ENCODE assay signal across 1 cellular context in genomic region chr16:85698459-85699223, GRCh38.
TF ChIP-seq lines count a peak whose summit lies in the region.

No MANE protein-coding gene starts in this region.

TF ChIP-seq in HepG2, 621 proteins besides CTCF, POLR2A, EP300 and RAD21:
- TF ChIP-seq SP1 (IDR thresholded peaks at IDR 0.05) (no peak), SP1 (CRISPR knock-in tag; IDR thresholded peaks at IDR 0.05) (no peak), MBD4 (IDR thresholded peaks at IDR 0.05; ENCODE audit: borderline replicate concordance, low read length) (no peak), PHF21A (CRISPR knock-in tag; IDR thresholded peaks at IDR 0.05) (no peak), RXRB (CRISPR knock-in tag; IDR thresholded peaks at IDR 0.05; ENCODE audit: borderline replicate concordance) (no peak), MTA1 (CRISPR knock-in tag; IDR thresholded peaks at IDR 0.05; ENCODE audit: borderline replicate concordance) (0 out of 2 replicates have a peak, but pooled peaks have one; percentile 21), EHMT2 (IDR thresholded peaks at IDR 0.05; ENCODE audit: borderline replicate concordance, low read depth, low read length) (no peak), FOXO1 (CRISPR knock-in tag; IDR thresholded peaks at IDR 0.05) (no peak), ZNF318 (CRISPR knock-in tag; IDR thresholded peaks at IDR 0.05) (no peak), HOXA9 (CRISPR knock-in tag; IDR thresholded peaks at IDR 0.05; ENCODE audit: borderline replicate concordance) (no peak), ZNF629 (CRISPR knock-in tag; conservative IDR thresholded peaks at IDR 0.05) (peak; percentile 64; the same call in 1 of the 2 replicates), CREB3 (CRISPR knock-in tag; IDR thresholded peaks at IDR 0.05) (no peak), TEAD2 (CRISPR knock-in tag; IDR thresholded peaks at IDR 0.05) (no peak), ZMYM3 (CRISPR knock-in tag; IDR thresholded peaks at IDR 0.05) (peak; percentile 39; the same call in 1 of the 2 replicates), JUND (CRISPR knock-in tag; IDR thresholded peaks at IDR 0.05) (no peak), ZNF619 (CRISPR knock-in tag; IDR thresholded peaks at IDR 0.05) (no peak), PTBP1 (IDR thresholded peaks at IDR 0.05; ENCODE audit: low read depth, low read length, poor library complexity, severe bottlenecking) (no peak), ZNF747 (CRISPR knock-in tag; IDR thresholded peaks at IDR 0.05; ENCODE audit: borderline replicate concordance) (no peak), ZNF780A (CRISPR knock-in tag; IDR thresholded peaks at IDR 0.05) (no peak), ZNF768 (CRISPR knock-in tag; IDR thresholded peaks at IDR 0.05) (peak; percentile 95), EEA1 (CRISPR knock-in tag; IDR thresholded peaks at IDR 0.05; ENCODE audit: borderline replicate concordance) (no peak), PRMT3 (CRISPR knock-in tag; IDR thresholded peaks at IDR 0.05; ENCODE audit: borderline replicate concordance, low read depth) (no peak)
- TF ChIP-seq, protein P1, sequence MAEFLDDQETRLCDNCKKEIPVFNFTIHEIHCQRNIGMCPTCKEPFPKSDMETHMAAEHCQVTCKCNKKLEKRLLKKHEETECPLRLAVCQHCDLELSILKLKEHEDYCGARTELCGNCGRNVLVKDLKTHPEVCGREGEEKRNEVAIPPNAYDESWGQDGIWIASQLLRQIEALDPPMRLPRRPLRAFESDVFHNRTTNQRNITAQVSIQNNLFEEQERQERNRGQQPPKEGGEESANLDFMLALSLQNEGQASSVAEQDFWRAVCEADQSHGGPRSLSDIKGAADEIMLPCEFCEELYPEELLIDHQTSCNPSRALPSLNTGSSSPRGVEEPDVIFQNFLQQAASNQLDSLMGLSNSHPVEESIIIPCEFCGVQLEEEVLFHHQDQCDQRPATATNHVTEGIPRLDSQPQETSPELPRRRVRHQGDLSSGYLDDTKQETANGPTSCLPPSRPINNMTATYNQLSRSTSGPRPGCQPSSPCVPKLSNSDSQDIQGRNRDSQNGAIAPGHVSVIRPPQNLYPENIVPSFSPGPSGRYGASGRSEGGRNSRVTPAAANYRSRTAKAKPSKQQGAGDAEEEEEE (CRISPR knock-in tag; IDR thresholded peaks at IDR 0.05; ENCODE audit: borderline replicate concordance) = no peak
- TF ChIP-seq, protein P2, sequence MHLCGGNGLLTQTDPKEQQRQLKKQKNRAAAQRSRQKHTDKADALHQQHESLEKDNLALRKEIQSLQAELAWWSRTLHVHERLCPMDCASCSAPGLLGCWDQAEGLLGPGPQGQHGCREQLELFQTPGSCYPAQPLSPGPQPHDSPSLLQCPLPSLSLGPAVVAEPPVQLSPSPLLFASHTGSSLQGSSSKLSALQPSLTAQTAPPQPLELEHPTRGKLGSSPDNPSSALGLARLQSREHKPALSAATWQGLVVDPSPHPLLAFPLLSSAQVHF (CRISPR knock-in tag; IDR thresholded peaks at IDR 0.05) = no peak
- TF ChIP-seq, protein P3, sequence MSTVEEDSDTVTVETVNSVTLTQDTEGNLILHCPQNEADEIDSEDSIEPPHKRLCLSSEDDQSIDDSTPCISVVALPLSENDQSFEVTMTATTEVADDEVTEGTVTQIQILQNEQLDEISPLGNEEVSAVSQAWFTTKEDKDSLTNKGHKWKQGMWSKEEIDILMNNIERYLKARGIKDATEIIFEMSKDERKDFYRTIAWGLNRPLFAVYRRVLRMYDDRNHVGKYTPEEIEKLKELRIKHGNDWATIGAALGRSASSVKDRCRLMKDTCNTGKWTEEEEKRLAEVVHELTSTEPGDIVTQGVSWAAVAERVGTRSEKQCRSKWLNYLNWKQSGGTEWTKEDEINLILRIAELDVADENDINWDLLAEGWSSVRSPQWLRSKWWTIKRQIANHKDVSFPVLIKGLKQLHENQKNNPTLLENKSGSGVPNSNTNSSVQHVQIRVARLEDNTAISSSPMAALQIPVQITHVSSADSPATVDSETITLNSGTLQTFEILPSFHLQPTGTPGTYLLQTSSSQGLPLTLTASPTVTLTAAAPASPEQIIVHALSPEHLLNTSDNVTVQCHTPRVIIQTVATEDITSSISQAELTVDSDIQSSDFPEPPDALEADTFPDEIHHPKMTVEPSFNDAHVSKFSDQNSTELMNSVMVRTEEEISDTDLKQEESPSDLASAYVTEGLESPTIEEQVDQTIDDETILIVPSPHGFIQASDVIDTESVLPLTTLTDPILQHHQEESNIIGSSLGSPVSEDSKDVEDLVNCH (CRISPR knock-in tag; IDR thresholded peaks at IDR 0.05) = no peak
- TF ChIP-seq, protein P4, sequence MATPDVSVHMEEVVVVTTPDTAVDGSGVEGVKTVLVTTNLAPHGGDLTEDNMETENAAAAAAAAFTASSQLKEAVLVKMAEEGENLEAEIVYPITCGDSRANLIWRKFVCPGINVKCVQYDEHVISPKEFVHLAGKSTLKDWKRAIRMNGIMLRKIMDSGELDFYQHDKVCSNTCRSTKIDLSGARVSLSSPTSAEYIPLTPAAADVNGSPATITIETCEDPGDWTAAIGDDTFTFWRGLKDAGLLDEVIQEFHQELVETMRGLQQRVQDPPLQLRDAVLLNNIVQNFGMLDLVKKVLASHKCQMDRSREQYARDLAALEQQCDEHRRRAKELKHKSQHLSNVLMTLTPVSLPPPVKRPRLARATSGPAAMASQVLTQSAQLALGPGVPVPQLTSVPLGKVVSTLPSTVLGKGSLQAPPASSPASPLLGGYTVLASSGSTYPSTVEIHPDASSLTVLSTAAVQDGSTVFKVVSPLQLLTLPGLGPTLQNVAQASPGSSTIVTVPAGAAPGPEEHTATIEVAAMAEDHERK (CRISPR knock-in tag; IDR thresholded peaks at IDR 0.05; ENCODE audit: low read depth) = no peak
